18 cellular contexts compared by ENCODE assay signal in the genomic region with DNA sequence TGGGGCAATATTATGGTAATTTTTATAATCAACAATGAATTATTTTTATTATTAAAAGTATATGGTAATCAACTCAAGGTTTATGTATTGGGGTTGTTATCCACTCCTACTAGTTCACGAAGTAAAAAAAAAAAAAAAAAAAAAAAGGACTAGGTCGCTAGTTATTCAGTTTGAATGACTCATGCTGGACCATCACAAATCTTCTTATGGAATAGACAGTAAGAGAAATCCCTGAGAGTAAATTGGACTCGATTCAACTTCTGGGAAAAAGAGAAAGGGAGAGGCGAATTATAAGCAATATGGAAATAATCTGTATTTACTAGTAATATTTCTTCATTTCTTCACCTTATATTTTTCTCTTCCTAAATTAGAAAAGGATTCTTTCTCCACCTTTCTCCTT. TPM values are rescaled to one million over a fixed set of nuclear protein-coding genes. Genes with fewer than 3 reads are reported as not detected.
DNase-seq lines count a peak whose midpoint lies in the region; ATAC-seq, FAIRE-seq and TF ChIP-seq lines count a peak whose summit lies in the region.
"Had no signal": no experiment of that assay in that cellular context is flagged by ENCODE, and none has a peak within 500 bp of the region (broad histone marks: within the 10 kb centered on the region; RNA-seq: fewer than 3 reads in every experiment).

No MANE protein-coding gene starts in this region.

- H3K4me3 ChIP-seq in A549, result no peak overlapping the region
- H3K4me3 ChIP-seq in CD4-positive, alpha-beta memory T cell (ENCODE audit: low read length in 2 of 2), result no peak overlapping the region
- H3K4me3 ChIP-seq: lung had no signal

- peaks cover 11% of the 10 kb centered on the region; the same call in 2 of the 3 replicates for H3K4me1 ChIP-seq in A549
- peaks cover 13% of the 10 kb centered on the region for H3K4me1 ChIP-seq in CD4-positive, alpha-beta memory T cell (ENCODE audit: insufficient read depth, low read length)

- no peak for TF ChIP-seq RAD21 in A549 (conservative IDR thresholded peaks at IDR 0.05 in 1 of 2, IDR thresholded peaks at IDR 0.05 in 1 of 2)

- POLR2A ChIA-PET in A549 (lab: Yijun Ruan, JAX) (no interaction called here), WTC11 (lab: Charles Lee) (no interaction called here), HEK293T (lab: Yijun Ruan, JAX) (no interaction called here)
- POLR2A ChIA-PET in CD4-positive, alpha-beta memory T cell (lab: Charles Lee; ENCODE audit: partially characterized antibody), result no interaction called here

- H3K4me3 Mint-ChIP-seq in WTC11, result peak overlapping the region; percentile 92
- peak overlapping the region in 1 of 8 donors; percentile 22 for H3K4me3 Mint-ChIP-seq in CD4-positive, alpha-beta memory T cell

- no peaks in the 10 kb centered on the region for H3K36me3 ChIP-seq in CD4-positive, alpha-beta memory T cell (ENCODE audit: insufficient read depth, low read length)

- TF ChIP-seq POLR2A in A549 (IDR thresholded peaks at IDR 0.05; ENCODE audit: low read length), result no peak

- H3K36me3 Mint-ChIP-seq in WTC11, result no peaks in the 10 kb centered on the region
- peaks cover 3 to 4% of the 10 kb centered on the region in 2 donors for H3K36me3 Mint-ChIP-seq in CD4-positive, alpha-beta memory T cell

- no peak overlapping the region for H3K27ac Mint-ChIP-seq in WTC11
- H3K27ac Mint-ChIP-seq in CD4-positive, alpha-beta memory T cell, result no peak overlapping the region
- H3K27ac Mint-ChIP-seq: activated T-helper 1 cell treated with anti-CD3 and anti-CD28 coated beads, Interleukin-12 subunit alpha, Interleukin-12 subunit beta, Interleukin-2, Interleukin-4 antibody, amounts not matched to agents 30 ng/mL and 10 ng/mL and 1 ng/mL, durations not matched to agents 14 hours and 24 hours and 36 hours had no signal

- DNase-seq in A549 (ENCODE audit: low read depth in 1 of 2, low spot score in 1 of 2) (no peak), WTC11 (ENCODE audit: low spot score) (no peak), iris pigment epithelial cell (ENCODE audit: low read depth) (peak; percentile 12), HEK293T (ENCODE audit: extremely low spot score) (no peak)
- no peak for DNase-seq in CD4-positive, alpha-beta memory T cell
- no peak for DNase-seq in activated CD8-positive, alpha-beta memory T cell treated with anti-CD3 and anti-CD28 coated beads, Interleukin-2, amount 50 U/mL, for 48 hours
- DNase-seq: activated CD4-positive, alpha-beta T cell treated with anti-CD3 and anti-CD28 coated beads, Interleukin-2, amount 10 ng/mL, durations not matched to agents 24 days and 14 days; DMS79; NCI-H1930; NCI-H774; nucleus accumbens; SIG-M5; stimulated activated naive CD4-positive, alpha-beta T cell treated with Interleukin-2 at 50 U/mL for 16 hours had no signal

- no peak for FAIRE-seq in A549 (lab: Jason Lieb, UNC)
- peak; percentile 28 for FAIRE-seq in G401.6 (lab: Jason Lieb, UNC)

- CTCF ChIA-PET in A549 (lab: Yijun Ruan, JAX) (no interaction called here), WTC11 (lab: Charles Lee) (no interaction called here), HEK293T (lab: Yijun Ruan, JAX) (no interaction called here)
- CTCF ChIA-PET in CD4-positive, alpha-beta memory T cell (lab: Charles Lee; ENCODE audit: partially characterized antibody), result no interaction called here

- intact Hi-C loops in CD4-positive, alpha-beta memory T cell (cut with micrococcal nuclease), result loop anchor here (10.0 kb wide), 1 partner anchor 159 kb away; the partner anchor contains the start of gene DUT

- H3K9me3 ChIP-seq in A549, result no peaks in the 10 kb centered on the region
- no peaks in the 10 kb centered on the region for H3K9me3 ChIP-seq in CD4-positive, alpha-beta memory T cell (ENCODE audit: control insufficient read depth in 1 of 2, low read length in 2 of 2)

- WGBS in A549 (ENCODE audit: missing lambda C conversion rate), result 46% methylated on average over 4 of the region's 4 CpGs

- H3K4me1 Mint-ChIP-seq in WTC11, result peaks cover 79% of the 10 kb centered on the region
- H3K4me1 Mint-ChIP-seq in CD4-positive, alpha-beta memory T cell, result peaks cover 9 to 18% (median 14%) of the 10 kb centered on the region in 4 donors

- H3K27ac ChIP-seq in A549, result no peak overlapping the region
- H3K27ac ChIP-seq in CD4-positive, alpha-beta memory T cell (ENCODE audit: low read depth, low read length), result no peak overlapping the region

- TF ChIP-seq EP300 in A549 (IDR thresholded peaks at IDR 0.05), result no peak

- TF ChIP-seq CTCF in A549 (IDR thresholded peaks at IDR 0.05) (no peak), WTC11 (IDR thresholded peaks at IDR 0.05) (no peak)

- no peak for ATAC-seq in A549
- no peak for ATAC-seq in WTC11
- ATAC-seq in GM21367 (IDR thresholded peaks at IDR 0.05; ENCODE audit: unreplicated experiment), result no peak

- no peaks in the 10 kb centered on the region for H3K27me3 ChIP-seq in CD4-positive, alpha-beta memory T cell (ENCODE audit: insufficient read depth, low read length)

- peak overlapping the region; percentile 70 for H3K4me2 ChIP-seq in A549

- no peaks in the 10 kb centered on the region for H3K27me3 Mint-ChIP-seq in WTC11 (ENCODE audit: low read depth)
- H3K27me3 Mint-ChIP-seq in CD4-positive, alpha-beta memory T cell, result peaks cover 0 to 3% of the 10 kb centered on the region in 2 donors

- H3K9me3 Mint-ChIP-seq in WTC11, result no peaks in the 10 kb centered on the region
- H3K9me3 Mint-ChIP-seq in CD4-positive, alpha-beta memory T cell, result peaks cover 0 to 12% (median 4%) of the 10 kb centered on the region in 8 donors

TF ChIP-seq in A549, 52 proteins besides CTCF, POLR2A, EP300 and RAD21 (continues in another document):
- no peak for TF ChIP-seq MAZ (IDR thresholded peaks at IDR 0.05; ENCODE audit: borderline replicate concordance, low read depth, low read length)
- TF ChIP-seq SMC3 (IDR thresholded peaks at IDR 0.05), result no peak

TF ChIP-seq in WTC11, 78 proteins besides CTCF, POLR2A, EP300 and RAD21 (continues in another document):
- no peak for TF ChIP-seq TP53 (CRISPR knock-in tag; IDR thresholded peaks at IDR 0.05)

TF ChIP-seq in HEK293T, 16 proteins besides CTCF, POLR2A, EP300 and RAD21:
- TF ChIP-seq HDGF (IDR thresholded peaks at IDR 0.05; ENCODE audit: borderline replicate concordance) (no peak), NFRKB (IDR thresholded peaks at IDR 0.05) (no peak), CTBP1 (IDR thresholded peaks at IDR 0.05; ENCODE audit: borderline replicate concordance) (no peak), FOXM1 (IDR thresholded peaks at IDR 0.05; ENCODE audit: borderline replicate concordance) (no peak), L3MBTL2 (conservative IDR thresholded peaks at IDR 0.05) (no peak), ELF4 (IDR thresholded peaks at IDR 0.05) (no peak), TARDBP (IDR thresholded peaks at IDR 0.05) (no peak), BHLHE40 (IDR thresholded peaks at IDR 0.05; ENCODE audit: borderline replicate concordance) (no peak), FOXK2 (IDR thresholded peaks at IDR 0.05) (no peak), SUZ12 (IDR thresholded peaks at IDR 0.05) (no peak)
- TF ChIP-seq, protein P1, sequence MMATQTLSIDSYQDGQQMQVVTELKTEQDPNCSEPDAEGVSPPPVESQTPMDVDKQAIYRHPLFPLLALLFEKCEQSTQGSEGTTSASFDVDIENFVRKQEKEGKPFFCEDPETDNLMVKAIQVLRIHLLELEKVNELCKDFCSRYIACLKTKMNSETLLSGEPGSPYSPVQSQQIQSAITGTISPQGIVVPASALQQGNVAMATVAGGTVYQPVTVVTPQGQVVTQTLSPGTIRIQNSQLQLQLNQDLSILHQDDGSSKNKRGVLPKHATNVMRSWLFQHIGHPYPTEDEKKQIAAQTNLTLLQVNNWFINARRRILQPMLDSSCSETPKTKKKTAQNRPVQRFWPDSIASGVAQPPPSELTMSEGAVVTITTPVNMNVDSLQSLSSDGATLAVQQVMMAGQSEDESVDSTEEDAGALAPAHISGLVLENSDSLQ (IDR thresholded peaks at IDR 0.05), result no peak

RNA-seq across cellular contexts. Expression of gene MYEF2, which starts 2.0 kb away (rescaled TPM):
- 36.0 and 56.1 TPM in 2 replicates for polyA plus RNA-seq in A549 (2011; rRNA removed)
- 8.8 and 9.3 TPM in 2 replicates for polyA plus RNA-seq in A549 (2012; cell fraction: cytosol; rRNA removed)
- 6.6 and 7.9 TPM in 2 replicates for polyA plus RNA-seq in A549 (2012; cell fraction: nucleus; rRNA removed)
- polyA plus RNA-seq in A549 (2017; fragmentation: RNase III; extraction: RNeasy Plus Mini Kit Qiagen cat#74134 plus additional on column Dnase treatment), result 43.5 to 50.0 TPM (median 45.6 TPM) in 3 replicates
- 24.2 and 25.6 TPM in 2 replicates for polyA minus RNA-seq in A549 (2011; rRNA and poly(A)+ RNA removed)
- 109 to 112 TPM (median 111 TPM) in 3 replicates for total RNA-seq in WTC11 (2021)
- total RNA-seq in CD4-positive, alpha-beta memory T cell, result 10 to 100 TPM; 18.8 to 18.9 TPM
- polyA plus RNA-seq in CD4-positive, alpha-beta memory T cell, result 1 to 10 TPM; 1.6 to 2.0 TPM

RNA-seq across cellular contexts. Expression of gene CTXN2, which starts 15.4 kb away (rescaled TPM):
- polyA plus RNA-seq in A549 (2011; rRNA removed) (not detected in 2 replicates), A549 (2017; fragmentation: RNase III; extraction: RNeasy Plus Mini Kit Qiagen cat#74134 plus additional on column Dnase treatment) (not detected in 3 replicates)
- polyA plus RNA-seq in A549 (2012; cell fraction: cytosol; rRNA removed), result 0.03 TPM in 1 of 2 replicates, not detected in the other
- not detected in 2 replicates for polyA plus RNA-seq in A549 (2012; cell fraction: nucleus; rRNA removed)
- polyA minus RNA-seq in A549 (2011; rRNA and poly(A)+ RNA removed), result not detected in 2 replicates
- total RNA-seq in WTC11 (2021), result 0.07 to 0.16 TPM (median 0.07 TPM) in 3 replicates
- total RNA-seq in CD4-positive, alpha-beta memory T cell, result not detected
- polyA plus RNA-seq in CD4-positive, alpha-beta memory T cell, result not detected
- total RNA-seq: activated T-helper 1 cell treated with anti-CD3 and anti-CD28 coated beads, Interleukin-12 subunit alpha, Interleukin-12 subunit beta, Interleukin-2, Interleukin-4 antibody, amounts not matched to agents 30 ng/mL and 10 ng/mL and 1 ng/mL, durations not matched to agents 14 hours and 24 hours and 36 hours; dermis microvascular lymphatic vessel endothelial cell; lung had no signal
- polyA plus RNA-seq: lung had no signal

RNA-seq across cellular contexts. Expression of gene SLC12A1, which starts 30.0 kb away (rescaled TPM):
- polyA plus RNA-seq in A549 (2011; rRNA removed) (not detected in 2 replicates), A549 (2017; fragmentation: RNase III; extraction: RNeasy Plus Mini Kit Qiagen cat#74134 plus additional on column Dnase treatment) (not detected in 3 replicates)
- not detected in 2 replicates for polyA plus RNA-seq in A549 (2012; cell fraction: cytosol; rRNA removed)
- polyA plus RNA-seq in A549 (2012; cell fraction: nucleus; rRNA removed), result not detected in 2 replicates
- not detected in 2 replicates for polyA minus RNA-seq in A549 (2011; rRNA and poly(A)+ RNA removed)
- 0.15 to 0.39 TPM (median 0.39 TPM) in 3 replicates for total RNA-seq in WTC11 (2021)
- total RNA-seq in CD4-positive, alpha-beta memory T cell, result not detected
- not detected for polyA plus RNA-seq in CD4-positive, alpha-beta memory T cell
- total RNA-seq: activated CD4-positive, alpha-beta T cell treated with anti-CD3 and anti-CD28 coated beads, Interleukin-2, amount 10 ng/mL, durations not matched to agents 24 days and 14 days; activated T-helper 1 cell treated with anti-CD3 and anti-CD28 coated beads, Interleukin-12 subunit alpha, Interleukin-12 subunit beta, Interleukin-2, Interleukin-4 antibody, amounts not matched to agents 30 ng/mL and 10 ng/mL and 1 ng/mL, durations not matched to agents 14 hours and 24 hours and 36 hours; dermis microvascular lymphatic vessel endothelial cell had no signal
- polyA plus RNA-seq: lung had no signal

RNA-seq across cellular contexts. Expression of gene SLC24A5, which starts 55.3 kb away (rescaled TPM):
- 0.05 TPM in 1 of 2 replicates, not detected in the other for polyA plus RNA-seq in A549 (2011; rRNA removed)
- polyA plus RNA-seq in A549 (2012; cell fraction: cytosol; rRNA removed), result not detected in 2 replicates
- not detected in 2 replicates for polyA plus RNA-seq in A549 (2012; cell fraction: nucleus; rRNA removed)
- not detected in 3 replicates for polyA plus RNA-seq in A549 (2017; fragmentation: RNase III; extraction: RNeasy Plus Mini Kit Qiagen cat#74134 plus additional on column Dnase treatment)
- polyA minus RNA-seq in A549 (2011; rRNA and poly(A)+ RNA removed), result not detected in 2 replicates
- not detected in 3 replicates for total RNA-seq in WTC11 (2021)
- not detected for total RNA-seq in CD4-positive, alpha-beta memory T cell
- not detected for polyA plus RNA-seq in CD4-positive, alpha-beta memory T cell
- total RNA-seq: activated CD4-positive, alpha-beta T cell treated with anti-CD3 and anti-CD28 coated beads, Interleukin-2, amount 10 ng/mL, durations not matched to agents 24 days and 14 days; activated T-helper 1 cell treated with anti-CD3 and anti-CD28 coated beads, Interleukin-12 subunit alpha, Interleukin-12 subunit beta, Interleukin-2, Interleukin-4 antibody, amounts not matched to agents 30 ng/mL and 10 ng/mL and 1 ng/mL, durations not matched to agents 14 hours and 24 hours and 36 hours; dermis microvascular lymphatic vessel endothelial cell; lung had no signal
